In genomic region chr13:63351081-63351480, GRCh38 we compare ENCODE assay signal across 30 cellular contexts.
"Had no signal": no experiment of that assay in that cellular context is flagged by ENCODE, and none has a peak within 500 bp of the region (broad histone marks: within the 10 kb centered on the region; RNA-seq: fewer than 3 reads in every experiment).

No MANE protein-coding gene starts in this region.

- H3K9me3 ChIP-seq: left lung, lower lobe of right lung, sigmoid colon, stomach, suprapubic skin, tibial artery had no signal

- H3K4me3 ChIP-seq: heart left ventricle, left lung, lower lobe of right lung, mucosa of descending colon, sigmoid colon, smooth muscle cell, stomach, suprapubic skin, tibial artery had no signal

- H3K27ac ChIP-seq: brain microvascular endothelial cell, foreskin keratinocyte, heart left ventricle, left lung, lower lobe of right lung, sigmoid colon, stomach, suprapubic skin, tibial artery had no signal

- H3K4me1 ChIP-seq: foreskin keratinocyte, heart left ventricle, left lung, lower lobe of right lung, sigmoid colon, stomach, suprapubic skin, tibial artery had no signal

- DNase-seq: activated CD4-positive, alpha-beta memory T cell treated with anti-CD3 and anti-CD28 coated beads for 36 hours; activated CD4-positive, alpha-beta T cell treated with anti-CD3 and anti-CD28 coated beads, Interleukin-2, amount 10 ng/mL, durations not matched to agents 24 days and 14 days; activated CD4-positive, CD25-positive, alpha-beta regulatory T cell treated with anti-CD3 and anti-CD28 coated beads, Interleukin-2, amount 50 U/mL, for 72 hours; activated CD8-positive, alpha-beta memory T cell treated with anti-CD3 and anti-CD28 coated beads, Interleukin-2, amount 50 U/mL, for 4 hours; activated effector memory CD4-positive, alpha-beta T cell treated with anti-CD3 and anti-CD28 coated beads, Interleukin-2, amount 50 U/mL, for 16 hours; activated naive CD4-positive, alpha-beta T cell treated with anti-CD3 and anti-CD28 coated beads for 36 hours; activated naive CD8-positive, alpha-beta T cell treated with anti-CD3 and anti-CD28 coated beads, Interleukin-2, amount 10 ng/mL, durations not matched to agents 7 days and 5 days; activated T-cell treated with anti-CD3 and anti-CD28 coated beads, Interleukin-2, amount 50 U/mL, for 1 hour; brain microvascular endothelial cell; caudate nucleus; endodermal cell; heart left ventricle; left lung; lower lobe of right lung; mesendoderm; mucosa of descending colon; retina; sigmoid colon; stimulated activated CD4-positive, alpha-beta T cell treated with anti-CD3 and anti-CD28 coated beads, Interleukin-1b, Interleukin-23, amount 100 ng/mL, for 48 hours; stimulated activated CD4-positive, alpha-beta T cell treated with anti-CD3 and anti-CD28 coated beads, Interleukin-4, amount 100 ng/mL, for 4 hours; stimulated activated CD8-positive, alpha-beta memory T cell treated with anti-CD3 and anti-CD28 coated beads, Interleukin-4, amount 100 ng/mL, for 48 hours; stomach; T-helper 2 cell; tibial artery had no signal

- H3K36me3 ChIP-seq: brain microvascular endothelial cell, heart left ventricle, left lung, lower lobe of right lung, sigmoid colon, stomach, suprapubic skin, tibial artery had no signal

- ATAC-seq: esophagus mucosa; foreskin keratinocyte; heart left ventricle; left lung; lower lobe of right lung; mucosa of descending colon; natural killer cell treated with Interleukin-12 subunit alpha and Interleukin-12 subunit beta and Interleukin-15 and Interleukin-18, amount 100 ng/mL, for 72 hours; stimulated activated memory B cell treated with anti-CD40 and anti-IgM and Interleukin-4, amounts not matched to agents 10 μg/mL and 1 μg/mL and 100 μg/mL, for 72 hours had no signal

- H3K27me3 ChIP-seq: brain microvascular endothelial cell, foreskin keratinocyte, heart left ventricle, left lung, sigmoid colon, stomach, suprapubic skin, tibial artery had no signal

- H3K4me2 ChIP-seq: smooth muscle cell had no signal
